8 cellular contexts compared by ENCODE assay signal in genomic region chr22:50675553-50676199, GRCh38. TPM values are rescaled to one million over a fixed set of nuclear protein-coding genes. Genes with fewer than 3 reads are reported as not detected.
DNase-seq lines count a peak whose midpoint lies in the region; ATAC-seq and TF ChIP-seq lines count a peak whose summit lies in the region.
"Had no signal": no experiment of that assay in that cellular context is flagged by ENCODE, and none has a peak within 500 bp of the region (broad histone marks: within the 10 kb centered on the region; RNA-seq: fewer than 3 reads in every experiment).

No MANE protein-coding gene starts in this region.

- no peaks in the 10 kb centered on the region for H3K36me3 Mint-ChIP-seq in activated B cell treated with CpG ODN at 0.5 μM for 24 hours (ENCODE audit: low read depth)

- TF ChIP-seq CTCF in GM13977 (IDR thresholded peaks at IDR 0.05; ENCODE audit: extremely low read depth, insufficient read depth, missing control alignments) (no peak), activated B cell treated with CpG ODN at 0.5 μM for 24 hours (IDR thresholded peaks at IDR 0.05) (no peak), foreskin fibroblast (IDR thresholded peaks at IDR 0.05; ENCODE audit: low read depth, low read length) (no peak)

- no peak for ATAC-seq in activated B cell treated with CpG ODN at 0.5 μM for 24 hours (ENCODE audit: low read depth)
- ATAC-seq in HG02642 (IDR thresholded peaks at IDR 0.05; ENCODE audit: poor library complexity, unreplicated experiment), result no peak

- DNase-seq in GM13977 (ENCODE audit: low spot score), result peak; percentile 29
- no peak for DNase-seq in activated B cell treated with CpG ODN at 0.5 μM for 24 hours
- no peak for DNase-seq in skeletal muscle cell (ENCODE audit: low read depth)
- no peak for DNase-seq in midbrain (lab: John Stamatoyannopoulos, UW)
- no peak for DNase-seq in foreskin fibroblast

- H3K9me3 Mint-ChIP-seq in activated B cell treated with CpG ODN at 0.5 μM for 24 hours, result no peaks in the 10 kb centered on the region
- H3K9me3 Mint-ChIP-seq: dendritic cell treated with granulocyte-macrophage colony-stimulating factor and Interleukin-4, amounts not matched to agents 40 ng/mL and 50 ng/mL, for 4 days had no signal

- H3K27ac Mint-ChIP-seq in activated B cell treated with CpG ODN at 0.5 μM for 24 hours, result no peak overlapping the region
- H3K27ac Mint-ChIP-seq: dendritic cell treated with granulocyte-macrophage colony-stimulating factor and Interleukin-4, amounts not matched to agents 40 ng/mL and 50 ng/mL, for 4 days had no signal

- POLR2A ChIA-PET in activated B cell treated with CpG ODN at 0.5 μM for 24 hours (lab: Charles Lee), result no interaction called here

- H3K4me3 ChIP-seq in iPS-18c (ENCODE audit: insufficient read depth, low read depth, low read length) (peak overlapping the region; percentile 76), skeletal muscle cell (ENCODE audit: low read depth, low read length) (peak overlapping the region; percentile 56), foreskin fibroblast (ENCODE audit: low read depth in 1 of 2, low read length in 2 of 2) (no peak overlapping the region)

- peak overlapping the region; percentile 58 for H3K4me3 Mint-ChIP-seq in activated B cell treated with CpG ODN at 0.5 μM for 24 hours

- peaks cover 12% of the 10 kb centered on the region for H3K4me1 Mint-ChIP-seq in activated B cell treated with CpG ODN at 0.5 μM for 24 hours

- H3K9me3 ChIP-seq in iPS-18c (ENCODE audit: control insufficient read depth, insufficient read depth, low read length), result peaks cover 2% of the 10 kb centered on the region

- in situ Hi-C loops in GM13977 (cut with MboI; ENCODE audit: low pct_unique_long_range_greater_than_20kb, low sequenced_read_pairs, unreplicated experiment), result no loop called here

- peaks cover 38% of the 10 kb centered on the region for H3K27me3 Mint-ChIP-seq in activated B cell treated with CpG ODN at 0.5 μM for 24 hours

- intact Hi-C loops in activated B cell treated with CpG ODN at 0.5 μM for 24 hours (cut with micrococcal nuclease), result no loop called here

- CTCF ChIA-PET in activated B cell treated with CpG ODN at 0.5 μM for 24 hours (lab: Charles Lee), result no interaction called here

RNA-seq across cellular contexts. Expression of gene SHANK3, which starts 3.1 kb away (rescaled TPM):
- not detected in 2 replicates for total RNA-seq in activated B cell treated with CpG ODN at 0.5 μM for 24 hours

RNA-seq across cellular contexts. Expression of gene ARSA, which starts 47.7 kb away (rescaled TPM):
- total RNA-seq in activated B cell treated with CpG ODN at 0.5 μM for 24 hours, result 49.0 and 50.9 TPM in 2 replicates

Comparison
In these comparisons a context has a peak if more than half of its experiments do, and no peak if none do; other contexts are left out.
1. H3K4me3 ChIP-seq: peak in iPS-18c (single experiment) and skeletal muscle cell (single experiment); none in foreskin fibroblast (0 of 2).